In genomic region chr10:86399879-86400704, GRCh38 we compare ENCODE assay signal across 8 cellular contexts. TPM values are rescaled to one million over a fixed set of nuclear protein-coding genes. Genes with fewer than 3 reads are reported as not detected.
DNase-seq lines count a peak whose midpoint lies in the region; ATAC-seq, FAIRE-seq and TF ChIP-seq lines count a peak whose summit lies in the region.

No MANE protein-coding gene starts in this region.

- peaks cover 30% of the 10 kb centered on the region for H3K36me3 Mint-ChIP-seq in Calu3 (ENCODE audit: insufficient read depth, unreplicated experiment)

- H3K27ac Mint-ChIP-seq in Calu3 (ENCODE audit: unreplicated experiment), result no peak overlapping the region

- peak overlapping the region; percentile 33 to 71 (median 62) for H3K4me3 ChIP-seq in H1 (ENCODE audit: extremely low read depth in 1 of 4, insufficient read depth in 2 of 4, low read depth in 3 of 4, low read length in 4 of 4)
- H3K4me3 ChIP-seq in mesendoderm (ENCODE audit: low read length), result peak overlapping the region; percentile 49

- no peak overlapping the region for H3K4ac ChIP-seq in H1 (replicated peaks; ENCODE audit: insufficient read length, low read depth, low read length)
- H3K4ac ChIP-seq in mesendoderm (ENCODE audit: low read depth, low read length), result no peak overlapping the region

- H3K79me2 ChIP-seq in H1 (ENCODE audit: control insufficient read depth in 1 of 2, insufficient read depth in 2 of 2, low read length in 2 of 2) (no peaks in the 10 kb centered on the region), mesendoderm (ENCODE audit: control insufficient read depth, insufficient read depth, low read length) (no peaks in the 10 kb centered on the region)

- no peak overlapping the region for H2AK5ac ChIP-seq in H1 (ENCODE audit: low read depth, low read length)
- H2AK5ac ChIP-seq in mesendoderm (ENCODE audit: low read length), result no peak overlapping the region

- no TSS peak for BruUV-seq in Calu3 (replicated peaks; lab: Mats Ljungman, UMichigan)

- TF ChIP-seq RAD21 in H1 (IDR thresholded peaks at IDR 0.05 in 1 of 2, conservative IDR thresholded peaks at IDR 0.05 in 1 of 2; ENCODE audit: low read depth in 2 of 2, low read length in 2 of 2), result peak; percentile 87 to 91

- H3K36me3 ChIP-seq in H1 (ENCODE audit: control insufficient read depth in 2 of 4, insufficient read depth in 4 of 4, low read length in 3 of 4) (no peaks in the 10 kb centered on the region), mesendoderm (ENCODE audit: control insufficient read depth, insufficient read depth, low read length) (no peaks in the 10 kb centered on the region)

- no peaks in the 10 kb centered on the region for H3K9me3 Mint-ChIP-seq in Calu3 (ENCODE audit: low read depth, unreplicated experiment)

- H4K5ac ChIP-seq in H1 (ENCODE audit: insufficient read length, low read depth, low read length) (no peak overlapping the region), mesendoderm (ENCODE audit: low read length) (no peak overlapping the region)

- DNase-seq in Calu3 (peak; percentile 94), HT1080 (ENCODE audit: low read depth) (peak; percentile 94), H1 (ENCODE audit: low read depth in 1 of 2, low spot score in 2 of 2) (peak; percentile 94 to 99), mesendoderm (peak; percentile 98)
- peak; percentile 80 for DNase-seq in NK-92 treated with Interleukin-12 subunit alpha and Interleukin-12 subunit beta, amount 100 ng/mL, for 24 hours (lab: John Stamatoyannopoulos, UW)
- peak; percentile 83 to 89 for DNase-seq in activated CD8-positive, alpha-beta memory T cell treated with anti-CD3 and anti-CD28 coated beads for 4 hours (ENCODE audit: low read depth in 2 of 2)
- DNase-seq in stimulated activated CD8-positive, alpha-beta memory T cell treated with anti-CD3 and anti-CD28 coated beads, Interleukin-12 subunit alpha, Interleukin-12 subunit beta, amount 100 ng/mL, for 4 hours (ENCODE audit: low read depth), result peak; percentile 80

- peak; percentile 90 for ATAC-seq in GM21367 (IDR thresholded peaks at IDR 0.05; ENCODE audit: unreplicated experiment)

- peak overlapping the region; percentile 28 for H4K8ac ChIP-seq in H1 (ENCODE audit: extremely low read depth, insufficient read depth, low read length)
- no peak overlapping the region for H4K8ac ChIP-seq in mesendoderm (ENCODE audit: low read depth, low read length)

- H2BK12ac ChIP-seq in H1 (ENCODE audit: low read depth, low read length), result peak overlapping the region; percentile 84; the same call in 1 of the 2 replicates

- peak overlapping the region; percentile 71 for H3K4me3 Mint-ChIP-seq in Calu3 (ENCODE audit: low read depth, unreplicated experiment)

- H2AFZ ChIP-seq in H1 (ENCODE audit: low read length), result peak overlapping the region; percentile 48; the same call in 1 of the 2 replicates

- POLR2A ChIA-PET in H1 (lab: Charles Lee; ENCODE audit: partially characterized antibody), result interaction anchor here (0.9 to 4.5 kb wide), 5 partner anchors 11 to 185 kb away, joined by 3 to 30 read pairs (median 3); no protein-coding TSS in a partner anchor

- H3K4me2 ChIP-seq in H1 (ENCODE audit: insufficient read depth in 1 of 2, low read depth in 2 of 2, low read length in 2 of 2) (peak overlapping the region; percentile 63 to 95), mesendoderm (ENCODE audit: low read length) (peak overlapping the region; percentile 94)

- H3K4me1 Mint-ChIP-seq in Calu3 (ENCODE audit: low read depth, unreplicated experiment), result peaks cover 26% of the 10 kb centered on the region

- H3K27ac ChIP-seq in H1 (ENCODE audit: low read depth, low read length), result no peak overlapping the region
- H3K27ac ChIP-seq in mesendoderm (ENCODE audit: low read depth, low read length), result peak overlapping the region; percentile 74

- H3K23ac ChIP-seq in H1 (ENCODE audit: insufficient read length) (no peak overlapping the region), mesendoderm (ENCODE audit: low read length) (no peak overlapping the region)

- intact Hi-C loops in Calu3 (cut with micrococcal nuclease; ENCODE audit: unreplicated experiment), result loop anchor here (1.0 to 5.0 kb wide), 3 partner anchors 37 to 185 kb away; partner anchors contain the start of gene WAPL

- H3K18ac ChIP-seq in H1 (ENCODE audit: extremely low read depth, low read length), result peak overlapping the region; percentile 93
- H3K18ac ChIP-seq in mesendoderm (ENCODE audit: low read length), result no peak overlapping the region

- WGBS in H1 (ENCODE audit: extremely low coverage in 1 of 2, insufficient coverage in 1 of 2, insufficient read length in 1 of 2, insufficient replicate concordance in 2 of 2, low coverage in 1 of 2, low lambda C conversion rate in 2 of 2, missing lambda C conversion rate in 1 of 2), 2 experiments, result 3% methylated on average over 45 of the region's 90 CpGs; no CpG with 5 or more reads in 1 of the 2 experiments
- WGBS in mesendoderm (ENCODE audit: extremely low coverage, insufficient coverage, low lambda C conversion rate), result no CpG with 5 or more reads among the region's 90 CpGs

- no peak overlapping the region for H3K14ac ChIP-seq in H1 (ENCODE audit: insufficient read length)

- H2BK20ac ChIP-seq in H1 (ENCODE audit: low read length), result no peak overlapping the region

- CTCF ChIA-PET in Calu3 (lab: Charles Lee), result interaction anchor here (0.7 to 2.8 kb wide), 9 partner anchors 9 to 284 kb away, joined by 3 to 15 read pairs (median 3); no protein-coding TSS in a partner anchor
- CTCF ChIA-PET in H1 (lab: Charles Lee; ENCODE audit: partially characterized antibody), result interaction anchor here (0.6 to 5.5 kb wide), 22 partner anchors 9 to 499 kb away, joined by 3 to 61 read pairs (median 4); no protein-coding TSS in a partner anchor

- peaks cover 0 to 7% (median 5%) of the 10 kb centered on the region in 4 experiments; a peak in 6 of 7 replicates for H3K4me1 ChIP-seq in H1 (replicated peaks in 1 of 4; ENCODE audit: control insufficient read depth in 3 of 4, insufficient read depth in 4 of 4, low read length in 3 of 4)
- H3K4me1 ChIP-seq in mesendoderm (ENCODE audit: control insufficient read depth, low read depth, low read length), result no peaks in the 10 kb centered on the region

- TF ChIP-seq EP300 in H1 (IDR thresholded peaks at IDR 0.05; ENCODE audit: borderline replicate concordance in 1 of 2, low read depth in 2 of 2, low read length in 2 of 2), result 0 out of 3 replicates have a peak, but pooled peaks of 1 of the 2 experiments have one; percentile 7

- H3K27me3 Mint-ChIP-seq in Calu3 (ENCODE audit: unreplicated experiment), result no peaks in the 10 kb centered on the region

- H3K23me2 ChIP-seq in H1 (ENCODE audit: low read depth, low read length), result peaks cover 14% of the 10 kb centered on the region; the same call in 1 of the 2 replicates

- H2BK15ac ChIP-seq in H1 (ENCODE audit: low read length), result no peak overlapping the region
- H2BK15ac ChIP-seq in mesendoderm (replicated peaks; ENCODE audit: low read depth), result no peak overlapping the region

- H2BK120ac ChIP-seq in H1 (replicated peaks; ENCODE audit: low read depth, low read length) (no peak overlapping the region), mesendoderm (ENCODE audit: low read depth, low read length) (no peak overlapping the region)

- peak overlapping the region in 2 of 4 experiments; percentile 17 to 25; a peak in 1 of 7 replicates for H3K9ac ChIP-seq in H1 (replicated peaks in 1 of 4; ENCODE audit: extremely low read depth in 1 of 4, low read depth in 3 of 4, low read length in 3 of 4)
- peak overlapping the region; percentile 84 for H3K9ac ChIP-seq in mesendoderm (ENCODE audit: low read length)

- H3K27me3 ChIP-seq in H1 (replicated peaks in 1 of 4; ENCODE audit: control insufficient read depth in 3 of 4, extremely low read depth in 1 of 4, insufficient read depth in 3 of 4, low read length in 3 of 4) (peaks cover 8 to 34% (median 31%) of the 10 kb centered on the region in 4 experiments), mesendoderm (ENCODE audit: insufficient read depth, low read length, poor library complexity) (peaks cover 5% of the 10 kb centered on the region)

- H3K56ac ChIP-seq in H1 (replicated peaks; ENCODE audit: insufficient read length, low read depth, low read length), result peak overlapping the region; percentile 86
- H3K56ac ChIP-seq in mesendoderm (ENCODE audit: low read length), result peak overlapping the region; percentile 93

- no peaks in the 10 kb centered on the region for H3K9me3 ChIP-seq in H1 (ENCODE audit: insufficient read depth in 2 of 2, low read depth in 1 of 2, low read length in 1 of 2)

- peak overlapping the region; percentile 52; the same call in 1 of the 2 replicates for H2BK5ac ChIP-seq in H1 (ENCODE audit: low read depth, low read length)
- no peak overlapping the region for H2BK5ac ChIP-seq in mesendoderm (ENCODE audit: low read length)

- H3K79me1 ChIP-seq in H1 (ENCODE audit: low read depth, low read length), result no peaks in the 10 kb centered on the region
- H3K79me1 ChIP-seq in mesendoderm (ENCODE audit: low read length), result no peaks in the 10 kb centered on the region

- no peaks in the 10 kb centered on the region for H4K20me1 ChIP-seq in H1 (replicated peaks in 1 of 2; ENCODE audit: control insufficient read depth in 1 of 2, insufficient read depth in 2 of 2, low read length in 2 of 2)

- no peak for FAIRE-seq in H1 (lab: Jason Lieb, UNC)

- TF ChIP-seq CTCF in Calu3 (IDR thresholded peaks at IDR 0.05; ENCODE audit: unreplicated experiment), result peak; percentile 75
- TF ChIP-seq CTCF in H1 (IDR thresholded peaks at IDR 0.05; ENCODE audit: control extremely low read depth in 1 of 3, insufficient read depth in 1 of 3, low read depth in 1 of 3, low read length in 3 of 3), result peak; percentile 81 to 92 (median 88)

- no peak; a peak in 1 of 3 replicates for TF ChIP-seq POLR2A in H1 (IDR thresholded peaks at IDR 0.05; ENCODE audit: control extremely low read depth in 1 of 2, low read depth in 2 of 2, low read length in 2 of 2)

- no peak overlapping the region for H4K91ac ChIP-seq in H1 (replicated peaks; ENCODE audit: insufficient read length, low read length)

TF ChIP-seq in H1, 55 proteins besides CTCF, POLR2A, EP300 and RAD21 (continues in another document):
- TF ChIP-seq ASH2L (IDR thresholded peaks at IDR 0.05; ENCODE audit: low read length), result peak; percentile 92

RNA-seq across cellular contexts. Expression of gene GRID1, which starts 33.5 kb away (rescaled TPM):
- 0.10 TPM in 1 of 2 replicates, not detected in the other for total RNA-seq in Calu3 (2022)
- total RNA-seq in HT1080 (2014; rRNA removed; shearing (Covaris generic)), result 2.6 and 5.4 TPM in 2 replicates
- polyA plus RNA-seq in HT1080 (2015; cell fraction: cytosol; rRNA removed), result 1.5 and 1.9 TPM in 2 replicates
- polyA plus RNA-seq in HT1080 (2015; cell fraction: nucleus; rRNA removed), result 2.1 and 2.3 TPM in 2 replicates
- 0.15 and 0.22 TPM in 2 replicates for total RNA-seq in H1 (2021; fragmentation: NEBNext Ultra II Directional; extraction: Animal tissue kit (Norgen Biotek cat#: 25700))
- 0.30 and 0.31 TPM in 2 replicates for polyA plus RNA-seq in H1 (2011; rRNA removed)
- 0.21 TPM for polyA plus RNA-seq in H1 (2011; cell fraction: cytosol; rRNA removed)
- 0.34 TPM for polyA plus RNA-seq in H1 (2011; cell fraction: nucleus; rRNA removed)
- polyA plus RNA-seq in H1 (2012, experiment 1 of 2), result 0.24 to 0.65 TPM (median 0.29 TPM) in 4 replicates
- polyA plus RNA-seq in H1 (2012, experiment 2 of 2), result 0.18 TPM
- 0.32 TPM for polyA plus RNA-seq in H1 (2013, experiment 1 of 2)
- polyA plus RNA-seq in H1 (2013, experiment 2 of 2), result 0.39 TPM
- 0.88 and 1.3 TPM in 2 replicates for polyA minus RNA-seq in H1 (2011; rRNA and poly(A)+ RNA removed)
- 0.37 TPM for polyA minus RNA-seq in H1 (2011; cell fraction: cytosol; rRNA and poly(A)+ RNA removed)
- 2.6 TPM for polyA minus RNA-seq in H1 (2011; cell fraction: nucleus; rRNA and poly(A)+ RNA removed)
- 0.28 TPM for polyA plus RNA-seq in mesendoderm (2013, experiment 1 of 2)
- 0.29 TPM for polyA plus RNA-seq in mesendoderm (2013, experiment 2 of 2)
